1 cellular context compared by ENCODE assay signal in genomic region chr12:56789429-56789828, GRCh38. TPM values are rescaled to one million over a fixed set of nuclear protein-coding genes. Genes with fewer than 3 reads are reported as not detected.
"Had no signal": no experiment of that assay in that cellular context is flagged by ENCODE, and none has a peak within 500 bp of the region (broad histone marks: within the 10 kb centered on the region; RNA-seq: fewer than 3 reads in every experiment).

No MANE protein-coding gene starts in this region.

RNA-seq across cellular contexts. Expression of gene HSD17B6, which starts 26.3 kb away (rescaled TPM):
- total RNA-seq: skeletal muscle tissue had no signal
